In the genomic region with DNA sequence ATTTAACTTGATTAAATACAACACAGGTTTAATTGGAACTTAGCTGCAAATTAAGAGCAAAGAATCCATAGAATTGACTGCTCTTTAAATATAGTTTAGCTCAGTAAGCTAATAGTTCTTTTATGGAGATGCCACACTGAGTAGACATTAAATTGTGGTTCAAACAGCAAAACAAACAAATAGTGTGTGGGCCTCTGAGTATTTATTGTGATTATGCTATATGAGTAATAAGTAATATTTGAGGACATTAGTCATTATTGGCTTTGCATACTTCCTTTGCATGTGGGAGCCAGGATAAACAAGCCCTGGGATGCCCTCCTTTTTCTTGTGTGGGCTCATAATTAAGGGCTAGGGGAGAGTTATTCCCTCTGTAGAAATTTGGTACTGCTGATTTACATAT, we compare ENCODE assay signal across 11 cellular contexts.
DNase-seq lines count a peak whose midpoint lies in the region; ATAC-seq and TF ChIP-seq lines count a peak whose summit lies in the region.
"Had no signal": no experiment of that assay in that cellular context is flagged by ENCODE, and none has a peak within 500 bp of the region (broad histone marks: within the 10 kb centered on the region; RNA-seq: fewer than 3 reads in every experiment).

No MANE protein-coding gene starts in this region.

- H3K27me3 ChIP-seq in breast epithelium (no peaks in the 10 kb centered on the region), fibroblast of lung (ENCODE audit: control insufficient read depth, insufficient read depth, low read length) (no peaks in the 10 kb centered on the region), body of pancreas (no peaks in the 10 kb centered on the region)

- no peak overlapping the region for H2AFZ ChIP-seq in fibroblast of lung (ENCODE audit: low read length)

- H3K36me3 Mint-ChIP-seq in MCF 10A (ENCODE audit: insufficient read depth, unreplicated experiment) = no peaks in the 10 kb centered on the region
- no peaks in the 10 kb centered on the region for H3K36me3 Mint-ChIP-seq in activated CD4-positive, alpha-beta memory T cell treated with anti-CD3 and anti-CD28 coated beads for 36 hours

- H4K20me1 ChIP-seq in fibroblast of lung (ENCODE audit: control insufficient read depth, extremely low read depth, insufficient read depth, low read length) = no peaks in the 10 kb centered on the region

- intact Hi-C loops in MCF 10A (cut with micrococcal nuclease) = no loop called here
- intact Hi-C loops in breast epithelium (cut with DNase I; ENCODE audit: low total_unique reads) = no loop called here
- intact Hi-C loops in body of pancreas (cut with DNase I) = no loop called here
- intact Hi-C loops in activated CD4-positive, alpha-beta memory T cell treated with anti-CD3 and anti-CD28 coated beads for 36 hours (cut with micrococcal nuclease) = no loop called here

- TF ChIP-seq POLR2A in breast epithelium (IDR thresholded peaks at IDR 0.05) = no peak
- no peak for TF ChIP-seq POLR2A in body of pancreas (IDR thresholded peaks at IDR 0.05)

- H3K4me1 Mint-ChIP-seq in MCF 10A (ENCODE audit: insufficient read depth, unreplicated experiment) = peaks cover 26% of the 10 kb centered on the region
- no peaks in the 10 kb centered on the region for H3K4me1 Mint-ChIP-seq in activated CD4-positive, alpha-beta memory T cell treated with anti-CD3 and anti-CD28 coated beads for 36 hours (ENCODE audit: low read depth)
- H3K4me1 Mint-ChIP-seq: central memory CD8-positive, alpha-beta T cell had no signal

- H3K27me3 Mint-ChIP-seq in MCF 10A (ENCODE audit: insufficient read depth, unreplicated experiment) = no peaks in the 10 kb centered on the region
- H3K27me3 Mint-ChIP-seq in activated CD4-positive, alpha-beta memory T cell treated with anti-CD3 and anti-CD28 coated beads for 36 hours = no peaks in the 10 kb centered on the region
- H3K27me3 Mint-ChIP-seq: central memory CD8-positive, alpha-beta T cell had no signal

- CTCF ChIA-PET in MCF 10A (lab: Yijun Ruan, JAX) (interaction anchor here (0.5 to 1.8 kb wide), 9 partner anchors 13 to 586 kb away, joined by 3 to 9 read pairs (median 3); no protein-coding TSS in a partner anchor), RWPE1 (lab: Yijun Ruan, JAX) (no interaction called here)
- CTCF ChIA-PET in activated CD4-positive, alpha-beta memory T cell treated with anti-CD3 and anti-CD28 coated beads for 36 hours (lab: Charles Lee) = no interaction called here

- no peak overlapping the region for H3K9ac ChIP-seq in fibroblast of lung (ENCODE audit: insufficient read depth, low read length)

- ATAC-seq in GM19395 (IDR thresholded peaks at IDR 0.05; ENCODE audit: unreplicated experiment) (no peak), body of pancreas (no peak), HG03571 (IDR thresholded peaks at IDR 0.05; ENCODE audit: unreplicated experiment) (no peak)

- no peak overlapping the region for H3K27ac ChIP-seq in breast epithelium
- H3K27ac ChIP-seq in RWPE1 = no peak overlapping the region
- peak overlapping the region; percentile 57 for H3K27ac ChIP-seq in fibroblast of lung (ENCODE audit: insufficient read depth, low read length)
- H3K27ac ChIP-seq in body of pancreas = no peak overlapping the region

- no peak overlapping the region for H3K4me3 ChIP-seq in breast epithelium
- H3K4me3 ChIP-seq in fibroblast of lung (replicated peaks in 1 of 4; ENCODE audit: control extremely low read depth in 1 of 4, insufficient read depth in 1 of 4, low read depth in 3 of 4, low read length in 4 of 4) = no peak overlapping the region
- no peak overlapping the region for H3K4me3 ChIP-seq in body of pancreas

- H3K79me2 ChIP-seq in fibroblast of lung (ENCODE audit: control insufficient read depth, insufficient read depth, low read length) = no peaks in the 10 kb centered on the region

- no peak for TF ChIP-seq CTCF in MCF 10A (IDR thresholded peaks at IDR 0.05; ENCODE audit: unreplicated experiment)
- no peak for TF ChIP-seq CTCF in breast epithelium (IDR thresholded peaks at IDR 0.05)
- TF ChIP-seq CTCF in RWPE1 (conservative IDR thresholded peaks at IDR 0.05; ENCODE audit: low read depth) = no peak
- no peak for TF ChIP-seq CTCF in fibroblast of lung (conservative IDR thresholded peaks at IDR 0.05 in 1 of 2, IDR thresholded peaks at IDR 0.05 in 1 of 2; ENCODE audit: low read depth in 1 of 2, low read length in 2 of 2)
- no peak for TF ChIP-seq CTCF in body of pancreas (IDR thresholded peaks at IDR 0.05)

- BruUV-seq in MCF 10A (replicated peaks; lab: Mats Ljungman, UMichigan) = no TSS peak

- H3K27ac Mint-ChIP-seq in MCF 10A (ENCODE audit: low read depth, unreplicated experiment) = peak overlapping the region; percentile 26
- no peak overlapping the region for H3K27ac Mint-ChIP-seq in activated CD4-positive, alpha-beta memory T cell treated with anti-CD3 and anti-CD28 coated beads for 36 hours

- H3K4me1 ChIP-seq in breast epithelium (no peaks in the 10 kb centered on the region), fibroblast of lung (ENCODE audit: control insufficient read depth, extremely low read depth, insufficient read depth, low read length) (peaks cover 16% of the 10 kb centered on the region), body of pancreas (no peaks in the 10 kb centered on the region)

- POLR2A ChIA-PET in MCF 10A (lab: Yijun Ruan, JAX) (interaction anchor here (1.0 to 4.8 kb wide), 12 partner anchors 10 to 128 kb away, joined by 3 to 47 read pairs (median 13); a partner anchor contains a TSS), RWPE1 (lab: Yijun Ruan, JAX; ENCODE audit: low non-redundant PET) (interaction anchor here (0.5 kb wide), 1 partner anchor 382 kb away, joined by 3 read pairs; no protein-coding TSS in a partner anchor)
- POLR2A ChIA-PET in activated CD4-positive, alpha-beta memory T cell treated with anti-CD3 and anti-CD28 coated beads for 36 hours (lab: Charles Lee) = no interaction called here

- H3K4me2 ChIP-seq in fibroblast of lung (ENCODE audit: extremely low read depth, insufficient read depth, low read length) = peak overlapping the region; percentile 51

- H3K9me3 ChIP-seq in breast epithelium = no peaks in the 10 kb centered on the region
- no peaks in the 10 kb centered on the region for H3K9me3 ChIP-seq in fibroblast of lung (ENCODE audit: control insufficient read depth, insufficient read depth, low read depth, low read length)
- no peaks in the 10 kb centered on the region for H3K9me3 ChIP-seq in body of pancreas

- DNase-seq in MCF 10A (ENCODE audit: unreplicated experiment) = peak; percentile 83
- DNase-seq in breast epithelium (ENCODE audit: low spot score in 2 of 2) = no peak
- peak; percentile 87 for DNase-seq in RWPE1 (ENCODE audit: low spot score)
- peak; percentile 83 to 89 for DNase-seq in fibroblast of lung (ENCODE audit: low read depth in 2 of 2)
- no peak for DNase-seq in body of pancreas
- DNase-seq in activated CD4-positive, alpha-beta memory T cell treated with anti-CD3 and anti-CD28 coated beads for 36 hours = no peak
- DNase-seq: RPMI8226; stimulated activated CD4-positive, alpha-beta T cell treated with anti-CD3 and anti-CD28 coated beads, Interleukin-4, amount 100 ng/mL, for 24 hours had no signal

- no peaks in the 10 kb centered on the region for H3K9me3 Mint-ChIP-seq in MCF 10A (ENCODE audit: unreplicated experiment)
- H3K9me3 Mint-ChIP-seq in activated CD4-positive, alpha-beta memory T cell treated with anti-CD3 and anti-CD28 coated beads for 36 hours = no peaks in the 10 kb centered on the region
- H3K9me3 Mint-ChIP-seq: central memory CD8-positive, alpha-beta T cell had no signal

- no peak overlapping the region for H3K4me3 Mint-ChIP-seq in MCF 10A (ENCODE audit: unreplicated experiment)
- H3K4me3 Mint-ChIP-seq in activated CD4-positive, alpha-beta memory T cell treated with anti-CD3 and anti-CD28 coated beads for 36 hours = no peak overlapping the region
- H3K4me3 Mint-ChIP-seq: central memory CD8-positive, alpha-beta T cell had no signal

- no peaks in the 10 kb centered on the region for H3K36me3 ChIP-seq in breast epithelium
- H3K36me3 ChIP-seq in fibroblast of lung (ENCODE audit: control insufficient read depth, insufficient read depth, low read length) = no peaks in the 10 kb centered on the region
- H3K36me3 ChIP-seq in body of pancreas (replicated peaks in 1 of 2; ENCODE audit: insufficient read depth in 1 of 2, low read depth in 2 of 2) = no peaks in the 10 kb centered on the region

Comparison
In these comparisons a context has a peak if more than half of its experiments do, and no peak if none do; other contexts are left out.
1. DNase-seq: peak in MCF 10A (single experiment), RWPE1 (single experiment) and fibroblast of lung (2 of 2); none in breast epithelium (0 of 2), body of pancreas (0 of 4) and activated CD4-positive, alpha-beta memory T cell treated with anti-CD3 and anti-CD28 coated beads for 36 hours (single experiment).